10 cellular contexts compared by ENCODE assay signal in genomic region chr6:25147191-25147590, GRCh38.
A peak's percentile ranks its signal among the peaks of the same experiment; 100 is the strongest.
DNase-seq lines count a peak whose midpoint lies in the region; ATAC-seq and TF ChIP-seq lines count a peak whose summit lies in the region.
"Had no signal": no experiment of that assay in that cellular context is flagged by ENCODE, and none has a peak within 500 bp of the region (broad histone marks: within the 10 kb centered on the region; RNA-seq: fewer than 3 reads in every experiment).

No MANE protein-coding gene starts in this region.

- no peaks in the 10 kb centered on the region for H3K36me3 ChIP-seq in MG63

- intact Hi-C loops in activated B cell treated with CpG ODN at 0.5 μM for 24 hours (cut with micrococcal nuclease) (loop anchor here (1.0 kb wide), 1 partner anchor 9 kb away; no protein-coding TSS in a partner anchor), posterior vena cava (cut with DNase I) (no loop called here)

- DNase-seq in activated B cell treated with CpG ODN at 0.5 μM for 24 hours (no peak), posterior vena cava (ENCODE audit: low spot score) (no peak), MG63 (no peak), glutamatergic neuron (no peak), NCI-H1436 treated with DMSO at 0.1 percent for 48 hours (lab: John Stamatoyannopoulos, UW) (no peak)
- DNase-seq: activated gamma-delta T cell treated with Interleukin-2 at 50 U/mL for 16 hours had no signal

- H3K27me3 ChIP-seq in MG63 = no peaks in the 10 kb centered on the region

- peaks cover 5% of the 10 kb centered on the region for H3K9me3 Mint-ChIP-seq in activated B cell treated with CpG ODN at 0.5 μM for 24 hours
- H3K9me3 Mint-ChIP-seq in glutamatergic neuron (ENCODE audit: unreplicated experiment) = peaks cover 3% of the 10 kb centered on the region
- H3K9me3 Mint-ChIP-seq: IgD-negative memory B cell had no signal

- ATAC-seq in GM18508 (IDR thresholded peaks at IDR 0.05; ENCODE audit: insufficient read depth, unreplicated experiment) = peak; percentile 91
- peak; percentile 99 for ATAC-seq in GM21390 (IDR thresholded peaks at IDR 0.05; ENCODE audit: unreplicated experiment)
- peak; percentile 97 for ATAC-seq in HG03175 (IDR thresholded peaks at IDR 0.05; ENCODE audit: unreplicated experiment)
- ATAC-seq in activated B cell treated with CpG ODN at 0.5 μM for 24 hours (ENCODE audit: low read depth) = peak; percentile 89

- H3K4me1 Mint-ChIP-seq in activated B cell treated with CpG ODN at 0.5 μM for 24 hours = peaks cover 17% of the 10 kb centered on the region
- H3K4me1 Mint-ChIP-seq in glutamatergic neuron (ENCODE audit: low read depth, unreplicated experiment) = no peaks in the 10 kb centered on the region

- H3K4me3 ChIP-seq in MG63 = no peak overlapping the region

- CTCF ChIA-PET in activated B cell treated with CpG ODN at 0.5 μM for 24 hours (lab: Charles Lee) = interaction anchor here (1.2 kb wide), 1 partner anchor 9 kb away, joined by 4 read pairs; no protein-coding TSS in a partner anchor

- H3K27me3 Mint-ChIP-seq in activated B cell treated with CpG ODN at 0.5 μM for 24 hours = no peaks in the 10 kb centered on the region
- H3K27me3 Mint-ChIP-seq in glutamatergic neuron (ENCODE audit: unreplicated experiment) = no peaks in the 10 kb centered on the region
- H3K27me3 Mint-ChIP-seq: IgD-negative memory B cell had no signal

- TF ChIP-seq CTCF in activated B cell treated with CpG ODN at 0.5 μM for 24 hours (IDR thresholded peaks at IDR 0.05) (no peak), glutamatergic neuron (IDR thresholded peaks at IDR 0.05; ENCODE audit: partially characterized antibody, unreplicated experiment) (no peak)

- H3K9me3 ChIP-seq in MG63 = no peaks in the 10 kb centered on the region

- H3K36me3 Mint-ChIP-seq in activated B cell treated with CpG ODN at 0.5 μM for 24 hours (ENCODE audit: low read depth) = no peaks in the 10 kb centered on the region
- H3K36me3 Mint-ChIP-seq in glutamatergic neuron (ENCODE audit: unreplicated experiment) = no peaks in the 10 kb centered on the region

- H3K27ac Mint-ChIP-seq in activated B cell treated with CpG ODN at 0.5 μM for 24 hours (peak overlapping the region; percentile 62), glutamatergic neuron (ENCODE audit: unreplicated experiment) (no peak overlapping the region)
- H3K27ac Mint-ChIP-seq: IgD-negative memory B cell had no signal

- POLR2A ChIA-PET in activated B cell treated with CpG ODN at 0.5 μM for 24 hours (lab: Charles Lee) = interaction anchor here (1.9 kb wide), 1 partner anchor 9 kb away, joined by 15 read pairs; no protein-coding TSS in a partner anchor

- H3K4me3 Mint-ChIP-seq in activated B cell treated with CpG ODN at 0.5 μM for 24 hours = peak overlapping the region; percentile 24
- no peak overlapping the region for H3K4me3 Mint-ChIP-seq in glutamatergic neuron (ENCODE audit: unreplicated experiment)
